ENCODE assay signal across 1 cellular context in genomic region chr5:139663752-139664151, GRCh38.
TF ChIP-seq lines count a peak whose summit lies in the region.

No MANE protein-coding gene starts in this region.

TF ChIP-seq in H1, 55 proteins besides CTCF, POLR2A, EP300 and RAD21:
- TF ChIP-seq SUZ12 (IDR thresholded peaks at IDR 0.05; ENCODE audit: low read length) (no peak), EZH2 (IDR thresholded peaks at IDR 0.05; ENCODE audit: low read depth, low read length, severe bottlenecking) (no peak), SIX5 (IDR thresholded peaks at IDR 0.05; ENCODE audit: low read depth, low read length) (no peak), ZNF274 (IDR thresholded peaks at IDR 0.05; ENCODE audit: borderline replicate concordance, extremely low read depth, low read length) (no peak), BRCA1 (IDR thresholded peaks at IDR 0.05; ENCODE audit: low read depth, low read length) (no peak), SAP30 (IDR thresholded peaks at IDR 0.05; ENCODE audit: insufficient read depth, insufficient replicate concordance, low read length) (no peak), CHD2 (IDR thresholded peaks at IDR 0.05; ENCODE audit: low read length) (no peak), SP1 (IDR thresholded peaks at IDR 0.05; ENCODE audit: low read depth, low read length) (no peak), SRF (IDR thresholded peaks at IDR 0.05; ENCODE audit: low read depth, low read length) (no peak), PHF8 (conservative IDR thresholded peaks at IDR 0.05; ENCODE audit: low read depth, low read length) (no peak), SIRT6 (IDR thresholded peaks at IDR 0.05; ENCODE audit: low read length) (no peak), RXRA (IDR thresholded peaks at IDR 0.05; ENCODE audit: insufficient read depth, low read depth, low read length) (no peak), HDAC2 (IDR thresholded peaks at IDR 0.05; ENCODE audit: borderline replicate concordance in 1 of 2, low read depth in 2 of 2, low read length in 2 of 2) (no peak)
TF ChIP-seq in H1: peak in this region for 0.
